38 cellular contexts compared by ENCODE assay signal in genomic region chr12:17302001-17302400, GRCh38.
"Had no signal": no experiment of that assay in that cellular context is flagged by ENCODE, and none has a peak within 500 bp of the region (broad histone marks: within the 10 kb centered on the region; RNA-seq: fewer than 3 reads in every experiment).

No MANE protein-coding gene starts in this region.

- H3K9me3 ChIP-seq: adrenal gland, ascending aorta had no signal

- DNase-seq: activated effector memory CD4-positive, alpha-beta T cell treated with anti-CD3 and anti-CD28 coated beads, Interleukin-2, amount 50 U/mL, for 16 hours; activated effector memory CD4-positive, alpha-beta T cell treated with Interleukin-2 at 50 U/mL for 16 hours; activated gamma-delta T cell; activated gamma-delta T cell treated with Interleukin-2 at 50 U/mL for 16 hours; activated naive CD4-positive, alpha-beta T cell; activated naive CD4-positive, alpha-beta T cell treated with anti-CD3 and anti-CD28 coated beads for 36 hours; activated naive CD4-positive, alpha-beta T cell treated with anti-CD3 and anti-CD28 coated beads, Interleukin-2, amount 10 ng/mL, durations not matched to agents 7 days and 5 days; activated naive CD4-positive, alpha-beta T cell treated with anti-CD3 and anti-CD28 coated beads, Interleukin-2, amount 50 U/mL, for 16 hours; activated naive CD4-positive, alpha-beta T cell treated with Interleukin-2 at 50 U/mL for 16 hours; activated naive CD8-positive, alpha-beta T cell treated with anti-CD3 and anti-CD28 coated beads for 36 hours; activated naive CD8-positive, alpha-beta T cell treated with anti-CD3 and anti-CD28 coated beads, Interleukin-2, amount 10 ng/mL, durations not matched to agents 7 days and 5 days; activated naive CD8-positive, alpha-beta T cell treated with anti-CD3 and anti-CD28 coated beads, Interleukin-2, amount 50 U/mL, for 24 hours; activated T-cell treated with anti-CD3 and anti-CD28 coated beads, Interleukin-2, amount 50 U/mL, for 1 hour; activated T-cell treated with anti-CD3 and anti-CD28 coated beads, Interleukin-2, amount 50 U/mL, for 24 hours; activated T-cell treated with anti-CD3 and anti-CD28 coated beads, Interleukin-2, amount 50 U/mL, for 4 hours; activated T-cell treated with anti-CD3 and anti-CD28 coated beads, Interleukin-2, amount 50 U/mL, for 48 hours; activated T-cell treated with anti-CD3 and anti-CD28 coated beads, Interleukin-2, amount 50 U/mL, for 72 hours; adrenal gland; amniotic stem cell; amygdala; anterior cingulate cortex; aorta; body of pancreas; brain microvascular endothelial cell; caudate nucleus; central memory CD4-positive, alpha-beta T cell; cerebellar nuclear complex had no signal

- H3K27me3 ChIP-seq: adrenal gland, ascending aorta, body of pancreas, brain microvascular endothelial cell, breast epithelium, cardiac muscle cell had no signal

- H3K27ac Mint-ChIP-seq: activated naive CD4-positive, alpha-beta T cell treated with anti-CD3 and anti-CD28 coated beads for 36 hours; activated naive CD4-positive, alpha-beta T cell treated with anti-CD3 and anti-CD28 coated beads, Interleukin-2, amount 10 ng/mL, durations not matched to agents 7 days and 5 days; activated naive CD4-positive, alpha-beta T cell treated with anti-CD3 and anti-CD28 coated beads, Interleukin-2, amount 50 U/mL, for 24 hours; activated naive CD4-positive, alpha-beta T cell treated with anti-CD3 and anti-CD28 coated beads, Interleukin-2, amount 50 U/mL, for 72 hours; activated naive CD8-positive, alpha-beta T cell; activated naive CD8-positive, alpha-beta T cell treated with anti-CD3 and anti-CD28 coated beads for 36 hours; activated naive CD8-positive, alpha-beta T cell treated with anti-CD3 and anti-CD28 coated beads, Interleukin-2, amount 10 ng/mL, durations not matched to agents 7 days and 5 days; activated naive CD8-positive, alpha-beta T cell treated with anti-CD3 and anti-CD28 coated beads, Interleukin-2, amount 50 U/mL, for 24 hours; activated T-cell treated with anti-CD3 and anti-CD28 coated beads, Interleukin-2, amount 50 U/mL, for 24 hours; activated T-cell treated with anti-CD3 and anti-CD28 coated beads, Interleukin-2, amount 50 U/mL, for 72 hours; activated T-helper 1 cell treated with anti-CD3 and anti-CD28 coated beads, Interleukin-12 subunit alpha, Interleukin-12 subunit beta, Interleukin-2, Interleukin-4 antibody, amounts not matched to agents 30 ng/mL and 10 ng/mL and 1 ng/mL, durations not matched to agents 14 hours and 24 hours and 36 hours; activated T-helper 17 cell treated with anti-CD3 and anti-CD28 coated beads, Interleukin-2, amount 50 U/mL, for 72 hours; activated T-helper 2 cell treated with anti-CD3 and anti-CD28 coated beads, Interferon-gamma antibody, Interleukin-2, Interleukin-4, amounts not matched to agents 10 μg/mL and 5 μg/mL and 100 μg/mL, durations not matched to agents 14 hours and 24 hours and 36 hours; brain had no signal

- H3K4me3 ChIP-seq: adrenal gland, ascending aorta, body of pancreas, breast epithelium, cardiac muscle cell had no signal

- H3K4me3 Mint-ChIP-seq: activated naive CD4-positive, alpha-beta T cell treated with anti-CD3 and anti-CD28 coated beads for 36 hours; activated naive CD4-positive, alpha-beta T cell treated with anti-CD3 and anti-CD28 coated beads, Interleukin-2, amount 10 ng/mL, durations not matched to agents 7 days and 5 days; activated naive CD4-positive, alpha-beta T cell treated with anti-CD3 and anti-CD28 coated beads, Interleukin-2, amount 50 U/mL, for 24 hours; activated naive CD8-positive, alpha-beta T cell; activated naive CD8-positive, alpha-beta T cell treated with anti-CD3 and anti-CD28 coated beads for 36 hours; activated naive CD8-positive, alpha-beta T cell treated with anti-CD3 and anti-CD28 coated beads, Interleukin-2, amount 10 ng/mL, durations not matched to agents 7 days and 5 days; activated naive CD8-positive, alpha-beta T cell treated with anti-CD3 and anti-CD28 coated beads, Interleukin-2, amount 50 U/mL, for 24 hours; activated T-cell treated with anti-CD3 and anti-CD28 coated beads, Interleukin-2, amount 50 U/mL, for 24 hours; activated T-cell treated with anti-CD3 and anti-CD28 coated beads, Interleukin-2, amount 50 U/mL, for 4 hours; activated T-cell treated with anti-CD3 and anti-CD28 coated beads, Interleukin-2, amount 50 U/mL, for 72 hours; activated T-helper 1 cell treated with anti-CD3 and anti-CD28 coated beads, Interleukin-12 subunit alpha, Interleukin-12 subunit beta, Interleukin-2, Interleukin-4 antibody, amounts not matched to agents 30 ng/mL and 10 ng/mL and 1 ng/mL, durations not matched to agents 14 hours and 24 hours and 36 hours; activated T-helper 17 cell treated with anti-CD3 and anti-CD28 coated beads, Interleukin-2, amount 50 U/mL, for 72 hours; brain; central memory CD8-positive, alpha-beta T cell had no signal

- H3K27ac ChIP-seq: adrenal gland, ascending aorta, body of pancreas, brain microvascular endothelial cell, breast epithelium, cardiac muscle cell had no signal

- H3K4me1 ChIP-seq: adrenal gland, ascending aorta, body of pancreas, breast epithelium had no signal

- ATAC-seq: activated naive CD4-positive, alpha-beta T cell treated with anti-CD3 and anti-CD28 coated beads, Interleukin-2, amount 50 U/mL, for 72 hours; activated naive CD8-positive, alpha-beta T cell treated with anti-CD3 and anti-CD28 coated beads, Interleukin-2, amount 50 U/mL, for 24 hours; activated T-cell treated with anti-CD3 and anti-CD28 coated beads, Interleukin-2, amount 50 U/mL, for 4 hours; activated T-cell treated with anti-CD3 and anti-CD28 coated beads, Interleukin-2, amount 50 U/mL, for 72 hours; activated T-helper 17 cell treated with anti-CD3 and anti-CD28 coated beads, Interleukin-2, amount 50 U/mL, for 72 hours; body of pancreas had no signal

- H3K4me1 Mint-ChIP-seq: activated naive CD4-positive, alpha-beta T cell treated with anti-CD3 and anti-CD28 coated beads, Interleukin-2, amount 10 ng/mL, durations not matched to agents 7 days and 5 days; activated naive CD4-positive, alpha-beta T cell treated with anti-CD3 and anti-CD28 coated beads, Interleukin-2, amount 50 U/mL, for 24 hours; activated naive CD8-positive, alpha-beta T cell treated with anti-CD3 and anti-CD28 coated beads for 36 hours; activated naive CD8-positive, alpha-beta T cell treated with anti-CD3 and anti-CD28 coated beads, Interleukin-2, amount 10 ng/mL, durations not matched to agents 7 days and 5 days; activated naive CD8-positive, alpha-beta T cell treated with anti-CD3 and anti-CD28 coated beads, Interleukin-2, amount 50 U/mL, for 24 hours; activated T-helper 17 cell treated with anti-CD3 and anti-CD28 coated beads, Interleukin-2, amount 50 U/mL, for 72 hours; brain; central memory CD8-positive, alpha-beta T cell had no signal

- H3K27me3 Mint-ChIP-seq: activated naive CD4-positive, alpha-beta T cell treated with anti-CD3 and anti-CD28 coated beads, Interleukin-2, amount 10 ng/mL, durations not matched to agents 7 days and 5 days; activated naive CD4-positive, alpha-beta T cell treated with anti-CD3 and anti-CD28 coated beads, Interleukin-2, amount 50 U/mL, for 24 hours; activated naive CD8-positive, alpha-beta T cell; activated naive CD8-positive, alpha-beta T cell treated with anti-CD3 and anti-CD28 coated beads for 36 hours; activated naive CD8-positive, alpha-beta T cell treated with anti-CD3 and anti-CD28 coated beads, Interleukin-2, amount 10 ng/mL, durations not matched to agents 7 days and 5 days; activated naive CD8-positive, alpha-beta T cell treated with anti-CD3 and anti-CD28 coated beads, Interleukin-2, amount 50 U/mL, for 24 hours; activated T-cell treated with anti-CD3 and anti-CD28 coated beads, Interleukin-2, amount 50 U/mL, for 24 hours; activated T-helper 17 cell treated with anti-CD3 and anti-CD28 coated beads, Interleukin-2, amount 50 U/mL, for 72 hours; central memory CD8-positive, alpha-beta T cell had no signal

- H3K36me3 ChIP-seq: adrenal gland, ascending aorta, brain microvascular endothelial cell, breast epithelium, cardiac muscle cell had no signal

- H3K36me3 Mint-ChIP-seq: activated naive CD4-positive, alpha-beta T cell treated with anti-CD3 and anti-CD28 coated beads, Interleukin-2, amount 10 ng/mL, durations not matched to agents 7 days and 5 days; activated naive CD4-positive, alpha-beta T cell treated with anti-CD3 and anti-CD28 coated beads, Interleukin-2, amount 50 U/mL, for 24 hours; activated naive CD8-positive, alpha-beta T cell; activated naive CD8-positive, alpha-beta T cell treated with anti-CD3 and anti-CD28 coated beads for 36 hours; activated naive CD8-positive, alpha-beta T cell treated with anti-CD3 and anti-CD28 coated beads, Interleukin-2, amount 10 ng/mL, durations not matched to agents 7 days and 5 days; brain had no signal
